In genomic region chr3:32831062-32831461, GRCh38 we compare ENCODE assay signal across 2 cellular contexts.
TF ChIP-seq lines count a peak whose summit lies in the region.

No MANE protein-coding gene starts in this region.

TF ChIP-seq in HepG2, 621 proteins besides CTCF, POLR2A, EP300 and RAD21:
- TF ChIP-seq MAZ (IDR thresholded peaks at IDR 0.05; ENCODE audit: borderline replicate concordance, low read depth, low read length) (no peak), MAZ (CRISPR knock-in tag; IDR thresholded peaks at IDR 0.05; ENCODE audit: low read depth) (no peak), ZSCAN31 (CRISPR knock-in tag; IDR thresholded peaks at IDR 0.05; ENCODE audit: low read depth) (no peak), ZNF383 (CRISPR knock-in tag; IDR thresholded peaks at IDR 0.05; ENCODE audit: borderline replicate concordance) (no peak), ZNF850 (CRISPR knock-in tag; conservative IDR thresholded peaks at IDR 0.05) (no peak), MXD1 (CRISPR knock-in tag; IDR thresholded peaks at IDR 0.05) (no peak), ZMYM2 (CRISPR knock-in tag; IDR thresholded peaks at IDR 0.05) (no peak), RBM22 (optimal IDR thresholded peaks at IDR 0.05; ENCODE audit: low read length) (peak; percentile 98), ZNF891 (CRISPR knock-in tag; IDR thresholded peaks at IDR 0.05) (no peak), ZFP36L2 (CRISPR knock-in tag; IDR thresholded peaks at IDR 0.05) (no peak), MYNN (CRISPR knock-in tag; IDR thresholded peaks at IDR 0.05; ENCODE audit: low read depth) (no peak), POLR2AphosphoS5 (IDR thresholded peaks at IDR 0.05; ENCODE audit: low read depth, low read length) (0 out of 2 replicates have a peak, but pooled peaks have one; percentile 31)

TF ChIP-seq in H1, 55 proteins besides CTCF, POLR2A, EP300 and RAD21:
- TF ChIP-seq HDAC2 (IDR thresholded peaks at IDR 0.05; ENCODE audit: borderline replicate concordance in 1 of 2, low read depth in 2 of 2, low read length in 2 of 2) (no peak), BCL11A (IDR thresholded peaks at IDR 0.05; ENCODE audit: low read depth in 2 of 2, low read length in 2 of 2) (no peak), BACH1 (IDR thresholded peaks at IDR 0.05; ENCODE audit: low read length) (no peak), PHF8 (conservative IDR thresholded peaks at IDR 0.05; ENCODE audit: low read depth, low read length) (no peak), HDAC6 (IDR thresholded peaks at IDR 0.05; ENCODE audit: low read depth, low read length) (no peak), E2F6 (IDR thresholded peaks at IDR 0.05) (no peak), RFX5 (IDR thresholded peaks at IDR 0.05; ENCODE audit: borderline replicate concordance, low read depth, low read length) (no peak), CHD2 (IDR thresholded peaks at IDR 0.05; ENCODE audit: low read length) (no peak), RXRA (IDR thresholded peaks at IDR 0.05; ENCODE audit: insufficient read depth, low read depth, low read length) (no peak), TAF7 (optimal IDR thresholded peaks at IDR 0.05; ENCODE audit: borderline replicate concordance, low read depth, low read length) (no peak), SIX5 (IDR thresholded peaks at IDR 0.05; ENCODE audit: low read depth, low read length) (no peak), GABPA (IDR thresholded peaks at IDR 0.05; ENCODE audit: borderline replicate concordance, insufficient read depth, low read length) (no peak), KDM1A (IDR thresholded peaks at IDR 0.05; ENCODE audit: borderline replicate concordance, low read length) (no peak)
